20 cellular contexts compared by ENCODE assay signal in genomic region chr16:79715088-79715487, GRCh38.
DNase-seq lines count a peak whose midpoint lies in the region; ATAC-seq, FAIRE-seq and TF ChIP-seq lines count a peak whose summit lies in the region.
"Had no signal": no experiment of that assay in that cellular context is flagged by ENCODE, and none has a peak within 500 bp of the region (broad histone marks: within the 10 kb centered on the region; RNA-seq: fewer than 3 reads in every experiment).

No MANE protein-coding gene starts in this region.

- TF ChIP-seq EP300 in HepG2 (IDR thresholded peaks at IDR 0.05; ENCODE audit: low read depth in 2 of 2, low read length in 2 of 2) (no peak), HepG2 (CRISPR knock-in tag; IDR thresholded peaks at IDR 0.05; ENCODE audit: borderline replicate concordance) (no peak)

- H3K27me3 ChIP-seq in right lobe of liver (no peaks in the 10 kb centered on the region), HepG2 (ENCODE audit: control insufficient read depth in 1 of 2, insufficient read depth in 2 of 2, low read length in 2 of 2) (no peaks in the 10 kb centered on the region)

- FAIRE-seq in HepG2 (lab: Jason Lieb, UNC): no peak
- FAIRE-seq: A204.1, GM12878, GM19239 had no signal

- no TSS peak for BruUV-seq in HepG2 (replicated peaks; lab: Mats Ljungman, UMichigan)

- in situ Hi-C loops in HepG2 (cut with HindIII; ENCODE audit: extremely low pct_ligation_motif_present, low pct_unique_long_range_greater_than_20kb): no loop called here

- H3K9ac ChIP-seq in HepG2 (ENCODE audit: insufficient read depth, low read depth, low read length): no peak overlapping the region

- no peak overlapping the region for H3K4me2 ChIP-seq in HepG2 (ENCODE audit: low read depth, low read length)
- H3K4me2 ChIP-seq: PC-9 had no signal

- CTCF ChIA-PET in HepG2 (lab: Yijun Ruan, JAX; ENCODE audit: low intra/inter-chr PET ratio, low total read pairs): no interaction called here

- H3K4me1 ChIP-seq in right lobe of liver: peaks cover 0 to 21% (median 5%) of the 10 kb centered on the region in 4 donors
- H3K4me1 ChIP-seq in HepG2 (ENCODE audit: insufficient read depth, low read length): no peaks in the 10 kb centered on the region

- ATAC-seq in right lobe of liver: peak in 3 of 4 donors; percentile 25 to 63 (median 35)
- ATAC-seq in HepG2: no peak
- ATAC-seq in activated CD4-positive, CD25-positive, alpha-beta regulatory T cell treated with anti-CD3 and anti-CD28 coated beads, Interleukin-2, amount 50 U/mL, for 24 hours: no peak
- ATAC-seq: GM12878 had no signal

- no peaks in the 10 kb centered on the region for H3K9me3 ChIP-seq in right lobe of liver
- peaks cover 29% of the 10 kb centered on the region; the same call in 1 of the 2 replicates for H3K9me3 ChIP-seq in HepG2 (ENCODE audit: low read length)
- H3K9me3 ChIP-seq: Caco-2 had no signal

- peak overlapping the region in 1 of 3 donors; percentile 9 for H3K27ac ChIP-seq in right lobe of liver
- H3K27ac ChIP-seq in HepG2 (ENCODE audit: extremely low read length, insufficient read depth, low read length): no peak overlapping the region
- H3K27ac ChIP-seq: C4-2B, PC-9 had no signal

- POLR2A ChIA-PET in HepG2 (lab: Yijun Ruan, JAX): no interaction called here

- DNase-seq in right lobe of liver (no peak), HepG2 (ENCODE audit: low spot score) (no peak), epithelial cell of esophagus (ENCODE audit: low read depth) (peak; percentile 5), renal cortical epithelial cell (ENCODE audit: low read depth) (peak; percentile 40), NCI-H2081 treated with DMSO at 0.1 percent for 48 hours (lab: John Stamatoyannopoulos, UW) (no peak), NCI-H69 (lab: John Stamatoyannopoulos, UW) (no peak), epidermal melanocyte (ENCODE audit: insufficient read length, low spot score) (no peak)
- DNase-seq: H9, IMR-90, NCI-H1417 treated with DMSO at 0.1 percent for 48 hours, NCI-H2029 treated with DMSO at 0.1 percent for 48 hours, NCI-H2227 treated with DMSO at 0.1 percent for 48 hours, NCI-H524 treated with DMSO at 0.1 percent for 48 hours, PC-9 had no signal

- H3K4me3 ChIP-seq in right lobe of liver: no peak overlapping the region
- no peak overlapping the region for H3K4me3 ChIP-seq in HepG2 (replicated peaks in 1 of 3; ENCODE audit: insufficient read depth in 1 of 3, low read depth in 2 of 3, low read length in 3 of 3)
- H3K4me3 ChIP-seq in epithelial cell of esophagus (ENCODE audit: low read length): no peak overlapping the region
- H3K4me3 ChIP-seq: GM12878, PC-9 had no signal

- H3K36me3 ChIP-seq in right lobe of liver (no peaks in the 10 kb centered on the region), HepG2 (replicated peaks in 1 of 2; ENCODE audit: control insufficient read depth in 1 of 2, insufficient read depth in 2 of 2, low read length in 2 of 2) (no peaks in the 10 kb centered on the region)

- intact Hi-C loops in right lobe of liver (cut with DNase I): no loop called here
- intact Hi-C loops in HepG2 (cut with micrococcal nuclease; ENCODE audit: unreplicated experiment): no loop called here

- no peak overlapping the region for H2AFZ ChIP-seq in HepG2 (ENCODE audit: low read length)
- H2AFZ ChIP-seq: PC-9 had no signal

- no peak for TF ChIP-seq RAD21 in HepG2 (CRISPR knock-in tag; IDR thresholded peaks at IDR 0.05)

- WGBS in right lobe of liver (ENCODE audit: insufficient coverage, low coverage, low lambda C conversion rate, missing lambda C conversion rate): 65% methylated on average over 4 of the region's 4 CpGs
- 19% methylated on average over 4 of the region's 4 CpGs for WGBS in HepG2 (ENCODE audit: low lambda C conversion rate)

- TF ChIP-seq CTCF in right lobe of liver (IDR thresholded peaks at IDR 0.05): no peak
- TF ChIP-seq CTCF in HepG2 (CRISPR knock-in tag; IDR thresholded peaks at IDR 0.05): no peak
- TF ChIP-seq CTCF in epithelial cell of esophagus (IDR thresholded peaks at IDR 0.05; ENCODE audit: insufficient read depth, low read depth, low read length, missing control alignments): no peak

- TF ChIP-seq POLR2A in right lobe of liver (IDR thresholded peaks at IDR 0.05) (no peak), HepG2 (IDR thresholded peaks at IDR 0.05; ENCODE audit: insufficient read depth in 1 of 2, low read depth in 2 of 2, low read length in 2 of 2) (no peak)

- H4K20me1 ChIP-seq in HepG2 (ENCODE audit: insufficient read depth, low read length): no peaks in the 10 kb centered on the region

- no peaks in the 10 kb centered on the region for H3K79me2 ChIP-seq in HepG2 (ENCODE audit: insufficient read depth, low read length)

TF ChIP-seq in HepG2, 621 proteins besides CTCF, POLR2A, EP300 and RAD21:
- TF ChIP-seq ZNF343 (CRISPR knock-in tag; IDR thresholded peaks at IDR 0.05) (no peak), ZNF672 (CRISPR knock-in tag; IDR thresholded peaks at IDR 0.05) (no peak), DNMT1 (CRISPR knock-in tag; IDR thresholded peaks at IDR 0.05) (no peak), ZNF558 (CRISPR knock-in tag; IDR thresholded peaks at IDR 0.05; ENCODE audit: borderline replicate concordance) (no peak), SCMH1 (CRISPR knock-in tag; IDR thresholded peaks at IDR 0.05; ENCODE audit: borderline replicate concordance) (no peak), ZNF564 (CRISPR knock-in tag; IDR thresholded peaks at IDR 0.05) (no peak), ZNF367 (CRISPR knock-in tag; IDR thresholded peaks at IDR 0.05; ENCODE audit: borderline replicate concordance) (no peak)

Comparison
In these comparisons a context has a peak if more than half of its experiments do, and no peak if none do; other contexts are left out.
1. ATAC-seq: peak in right lobe of liver (3 of 4); none in HepG2 (single experiment) and activated CD4-positive, CD25-positive, alpha-beta regulatory T cell treated with anti-CD3 and anti-CD28 coated beads, Interleukin-2, amount 50 U/mL, for 24 hours (0 of 2).
2. DNase-seq: peak in epithelial cell of esophagus (single experiment) and renal cortical epithelial cell (single experiment); none in right lobe of liver (0 of 3), HepG2 (single experiment), NCI-H2081 treated with DMSO at 0.1 percent for 48 hours (single experiment), NCI-H69 (single experiment) and epidermal melanocyte (single experiment).